9 cellular contexts compared by ENCODE assay signal in the genomic region with DNA sequence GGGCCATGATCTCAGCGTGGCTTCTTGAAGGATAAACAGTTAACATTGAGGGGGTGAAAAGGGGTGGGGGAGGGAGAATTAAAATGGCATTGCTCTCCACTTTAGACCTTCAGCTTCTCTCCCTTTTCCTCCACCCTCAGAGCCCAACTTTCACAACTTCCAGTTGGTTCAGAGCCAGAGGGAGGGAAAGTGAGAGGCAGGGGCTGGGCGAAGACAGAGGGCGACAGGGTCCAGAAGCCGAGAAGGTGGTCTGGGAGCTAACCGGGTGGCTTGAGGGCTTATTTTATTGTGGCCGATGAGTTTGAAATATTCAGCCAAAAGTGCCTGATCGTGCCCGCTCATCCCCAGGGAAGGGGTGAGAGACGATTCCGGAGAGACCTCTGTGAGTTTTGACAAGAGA. TPM values are rescaled to one million over a fixed set of nuclear protein-coding genes. Genes with fewer than 3 reads are reported as not detected.
DNase-seq lines count a peak whose midpoint lies in the region; ATAC-seq and TF ChIP-seq lines count a peak whose summit lies in the region.
"Had no signal": no experiment of that assay in that cellular context is flagged by ENCODE, and none has a peak within 500 bp of the region (broad histone marks: within the 10 kb centered on the region; RNA-seq: fewer than 3 reads in every experiment).

No MANE protein-coding gene starts in this region.

- H4K5ac ChIP-seq in mesendoderm (ENCODE audit: low read length): no peak overlapping the region

- H3K36me3 ChIP-seq in mesendoderm (ENCODE audit: control insufficient read depth, insufficient read depth, low read length) (peaks cover 4% of the 10 kb centered on the region), tibial artery (peaks cover 5 to 22% (median 15%) of the 10 kb centered on the region in 3 donors)

- H3K4me1 ChIP-seq in mesendoderm (ENCODE audit: control insufficient read depth, low read depth, low read length): peaks cover 6% of the 10 kb centered on the region
- peaks cover 0 to 34% (median 12%) of the 10 kb centered on the region in 4 donors for H3K4me1 ChIP-seq in tibial artery

- H4K8ac ChIP-seq in mesendoderm (ENCODE audit: low read depth, low read length): no peak overlapping the region

- H2BK15ac ChIP-seq in mesendoderm (replicated peaks; ENCODE audit: low read depth): no peak overlapping the region

- no peaks in the 10 kb centered on the region for H3K9me3 ChIP-seq in tibial artery

- H3K4me1 Mint-ChIP-seq in activated naive CD4-positive, alpha-beta T cell treated with anti-CD3 and anti-CD28 coated beads, Interleukin-2, amount 10 ng/mL, durations not matched to agents 7 days and 5 days: peaks cover 44% of the 10 kb centered on the region

- peak overlapping the region; percentile 80 for H3K9ac ChIP-seq in mesendoderm (ENCODE audit: low read length)

- WGBS in mesendoderm (ENCODE audit: extremely low coverage, insufficient coverage, low lambda C conversion rate): no CpG with 5 or more reads among the region's 10 CpGs

- no peaks in the 10 kb centered on the region for H3K27me3 ChIP-seq in mesendoderm (ENCODE audit: insufficient read depth, low read length, poor library complexity)
- no peaks in the 10 kb centered on the region for H3K27me3 ChIP-seq in tibial artery

- H3K4me3 ChIP-seq in cardiac fibroblast (replicated peaks in 1 of 2; ENCODE audit: low read depth in 2 of 2, low read length in 2 of 2): peak overlapping the region; percentile 60 to 72
- peak overlapping the region; percentile 59 for H3K4me3 ChIP-seq in mesendoderm (ENCODE audit: low read length)
- H3K4me3 ChIP-seq in tibial artery: peak overlapping the region; percentile 62 to 81

- no peak overlapping the region for H2AK5ac ChIP-seq in mesendoderm (ENCODE audit: low read length)

- CTCF ChIA-PET in activated naive CD4-positive, alpha-beta T cell treated with anti-CD3 and anti-CD28 coated beads, Interleukin-2, amount 10 ng/mL, durations not matched to agents 7 days and 5 days (lab: Charles Lee): no interaction called here

- intact Hi-C loops in tibial artery (cut with DNase I; ENCODE audit: low total_unique reads): no loop called here

- no peak overlapping the region for H3K4ac ChIP-seq in mesendoderm (ENCODE audit: low read depth, low read length)

- no peak for ATAC-seq in activated naive CD4-positive, alpha-beta T cell treated with anti-CD3 and anti-CD28 coated beads, Interleukin-2, amount 50 U/mL, for 72 hours

- no peak for DNase-seq in activated naive CD4-positive, alpha-beta T cell treated with anti-CD3 and anti-CD28 coated beads, Interleukin-2, amount 10 ng/mL, durations not matched to agents 7 days and 5 days
- no peak for DNase-seq in activated naive CD4-positive, alpha-beta T cell treated with anti-CD3 and anti-CD28 coated beads, Interleukin-2, amount 50 U/mL, for 72 hours (ENCODE audit: low spot score in 2 of 2)
- DNase-seq in cardiac fibroblast (ENCODE audit: low read depth in 2 of 2) (peak in 1 of 2 donors; percentile 44), mesendoderm (peak; percentile 71), tibial artery (peak in 1 of 2 donors; percentile 50), C1 segment of cervical spinal cord (lab: John Stamatoyannopoulos, UW) (no peak), caudate nucleus (lab: John Stamatoyannopoulos, UW) (no peak), activated T-cell treated with anti-CD3 and anti-CD28 coated beads for 4 hours (no peak)
- DNase-seq: SHP77 had no signal

- H3K4me2 ChIP-seq in mesendoderm (ENCODE audit: low read length): peak overlapping the region; percentile 94

- no peak overlapping the region for H2BK120ac ChIP-seq in mesendoderm (ENCODE audit: low read depth, low read length)

- peaks cover 16% of the 10 kb centered on the region for H3K79me2 ChIP-seq in mesendoderm (ENCODE audit: control insufficient read depth, insufficient read depth, low read length)

- peak overlapping the region; percentile 72 for H3K27ac ChIP-seq in mesendoderm (ENCODE audit: low read depth, low read length)
- H3K27ac ChIP-seq in tibial artery: peak overlapping the region; percentile 92 to 96
- no peak overlapping the region for H3K27ac ChIP-seq in caudate nucleus (ENCODE audit: low read depth, low read length)

- H2BK5ac ChIP-seq in mesendoderm (ENCODE audit: low read length): no peak overlapping the region

- peaks cover 2% of the 10 kb centered on the region for H3K9me3 Mint-ChIP-seq in activated naive CD4-positive, alpha-beta T cell treated with anti-CD3 and anti-CD28 coated beads, Interleukin-2, amount 10 ng/mL, durations not matched to agents 7 days and 5 days
- peaks cover 0 to 1% of the 10 kb centered on the region in 2 donors for H3K9me3 Mint-ChIP-seq in activated naive CD4-positive, alpha-beta T cell treated with anti-CD3 and anti-CD28 coated beads, Interleukin-2, amount 50 U/mL, for 72 hours

- no peaks in the 10 kb centered on the region for H3K79me1 ChIP-seq in mesendoderm (ENCODE audit: low read length)

- no peak for TF ChIP-seq CTCF in cardiac fibroblast (IDR thresholded peaks at IDR 0.05; ENCODE audit: low read depth, low read length)
- no peak for TF ChIP-seq CTCF in tibial artery (IDR thresholded peaks at IDR 0.05)

- peak overlapping the region; percentile 12 for H3K18ac ChIP-seq in mesendoderm (ENCODE audit: low read length)

- H3K23ac ChIP-seq in mesendoderm (ENCODE audit: low read length): peak overlapping the region; percentile 69

- peak overlapping the region; percentile 57 for H3K56ac ChIP-seq in mesendoderm (ENCODE audit: low read length)

- H3K4me3 Mint-ChIP-seq in activated naive CD4-positive, alpha-beta T cell treated with anti-CD3 and anti-CD28 coated beads, Interleukin-2, amount 10 ng/mL, durations not matched to agents 7 days and 5 days: peak overlapping the region; percentile 69

- H3K27me3 Mint-ChIP-seq in activated naive CD4-positive, alpha-beta T cell treated with anti-CD3 and anti-CD28 coated beads, Interleukin-2, amount 10 ng/mL, durations not matched to agents 7 days and 5 days: peaks cover 97% of the 10 kb centered on the region

- H3K27ac Mint-ChIP-seq in activated naive CD4-positive, alpha-beta T cell treated with anti-CD3 and anti-CD28 coated beads, Interleukin-2, amount 10 ng/mL, durations not matched to agents 7 days and 5 days: no peak overlapping the region
- H3K27ac Mint-ChIP-seq in activated naive CD4-positive, alpha-beta T cell treated with anti-CD3 and anti-CD28 coated beads, Interleukin-2, amount 50 U/mL, for 72 hours: no peak overlapping the region

- peaks cover 8% of the 10 kb centered on the region for H3K36me3 Mint-ChIP-seq in activated naive CD4-positive, alpha-beta T cell treated with anti-CD3 and anti-CD28 coated beads, Interleukin-2, amount 10 ng/mL, durations not matched to agents 7 days and 5 days
- H3K36me3 Mint-ChIP-seq in activated naive CD4-positive, alpha-beta T cell treated with anti-CD3 and anti-CD28 coated beads, Interleukin-2, amount 50 U/mL, for 72 hours: peaks cover 0 to 11% of the 10 kb centered on the region in 2 donors

RNA-seq across cellular contexts. Expression of gene BMP4, which starts 4.1 kb away (rescaled TPM):
- total RNA-seq in activated naive CD4-positive, alpha-beta T cell treated with anti-CD3 and anti-CD28 coated beads, Interleukin-2, amount 50 U/mL, for 72 hours: not detected
- polyA plus RNA-seq in mesendoderm (2013, experiment 1 of 2): 7.8 TPM
- polyA plus RNA-seq in mesendoderm (2013, experiment 2 of 2): 8.5 TPM
